ENCODE assay signal across 16 cellular contexts in the genomic region with DNA sequence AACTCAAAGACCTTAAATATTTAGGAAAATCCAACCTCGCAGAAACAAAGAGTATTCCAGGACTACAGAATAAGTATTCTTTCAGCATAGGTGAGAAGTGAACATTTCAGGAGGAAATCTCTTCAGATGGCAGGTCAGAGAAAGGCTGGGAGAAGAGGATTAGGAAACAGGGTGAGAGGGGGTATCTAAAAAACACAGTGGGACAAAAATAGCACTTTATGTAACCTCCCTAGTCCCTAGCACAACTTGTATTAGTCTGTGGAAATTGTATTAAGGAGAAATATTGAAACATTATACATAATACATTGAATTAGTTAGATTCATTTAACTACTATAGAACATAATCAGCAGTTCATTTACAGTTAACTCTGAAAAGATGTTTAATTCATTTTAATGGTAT.
"Had no signal": no experiment of that assay in that cellular context is flagged by ENCODE, and none has a peak within 500 bp of the region (broad histone marks: within the 10 kb centered on the region; RNA-seq: fewer than 3 reads in every experiment).

No MANE protein-coding gene starts in this region.

- H3K4me1 ChIP-seq: parathyroid adenoma, prostate gland, suprapubic skin, thyroid gland had no signal

- H3K27ac ChIP-seq: coronary artery, parathyroid adenoma, prostate gland, thyroid gland had no signal

- ATAC-seq: naive thymus-derived CD4-positive, alpha-beta T cell had no signal

- H3K36me3 ChIP-seq: prostate gland, suprapubic skin, thyroid gland had no signal

- H3K4me3 ChIP-seq: coronary artery, prostate gland, suprapubic skin, thyroid gland had no signal

- H3K9me3 ChIP-seq: prostate gland, suprapubic skin, thyroid gland had no signal

- DNase-seq: cerebellar nuclear complex; effector CD4-positive, alpha-beta T cell; endodermal cell; erythroblast; immature natural killer cell; mammary epithelial cell; naive thymus-derived CD4-positive, alpha-beta T cell; nephron progenitor cell; small intestine; stimulated activated CD4-positive, alpha-beta T cell treated with anti-CD3 and anti-CD28 coated beads, Interleukin-12 subunit alpha, Interleukin-12 subunit beta, amount 100 ng/mL, for 4 hours; stimulated activated naive CD4-positive, alpha-beta T cell; thyroid gland had no signal

- H3K27me3 ChIP-seq: suprapubic skin, thyroid gland had no signal
